1 cellular context compared by ENCODE assay signal in the genomic region with DNA sequence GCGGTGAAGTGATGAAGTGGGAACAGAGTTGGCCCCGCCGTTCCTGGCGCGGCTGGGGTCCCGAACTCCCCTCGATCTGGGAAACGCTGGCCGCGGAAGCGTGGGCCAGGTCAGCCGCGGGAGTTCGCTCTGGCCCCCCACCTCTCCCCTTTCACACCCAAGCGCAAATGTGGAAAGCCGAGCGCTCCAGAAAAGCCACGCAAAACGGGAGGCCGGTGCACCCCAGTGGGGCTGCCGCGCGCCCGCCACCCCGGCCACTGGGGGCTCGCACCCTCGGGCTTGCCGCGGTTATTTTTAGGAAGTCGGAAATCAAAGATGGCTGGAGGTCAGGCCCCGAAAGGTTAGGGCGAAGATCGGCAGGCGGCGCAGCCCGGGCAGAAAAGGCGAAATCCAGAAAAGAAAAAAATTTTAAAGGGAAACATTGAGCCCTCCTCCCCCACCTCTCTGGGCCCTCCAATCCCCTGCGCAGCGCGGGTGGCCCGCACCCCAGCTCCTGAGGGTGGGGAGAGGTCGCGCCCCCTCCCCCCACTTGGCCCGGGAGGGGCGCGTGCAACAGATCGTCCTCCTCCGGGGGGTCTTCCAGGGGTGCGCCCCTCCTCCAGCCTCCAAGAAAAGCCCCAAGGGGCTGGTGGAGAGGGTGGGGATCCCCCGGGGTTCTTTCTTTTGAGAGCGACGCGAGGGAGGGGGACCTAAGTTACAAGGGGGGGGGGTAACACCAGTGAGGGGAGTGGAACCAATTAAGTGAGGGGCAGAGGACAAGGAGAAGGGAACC.
TF ChIP-seq lines count a peak whose summit lies in the region.

No MANE protein-coding gene starts in this region.

TF ChIP-seq in WTC11, 78 proteins besides CTCF, POLR2A, EP300 and RAD21 (continued from another document):
- TF ChIP-seq, protein P1, sequence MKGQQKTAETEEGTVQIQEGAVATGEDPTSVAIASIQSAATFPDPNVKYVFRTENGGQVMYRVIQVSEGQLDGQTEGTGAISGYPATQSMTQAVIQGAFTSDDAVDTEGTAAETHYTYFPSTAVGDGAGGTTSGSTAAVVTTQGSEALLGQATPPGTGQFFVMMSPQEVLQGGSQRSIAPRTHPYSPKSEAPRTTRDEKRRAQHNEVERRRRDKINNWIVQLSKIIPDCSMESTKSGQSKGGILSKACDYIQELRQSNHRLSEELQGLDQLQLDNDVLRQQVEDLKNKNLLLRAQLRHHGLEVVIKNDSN (CRISPR knock-in tag; IDR thresholded peaks at IDR 0.05) = 0 out of 2 replicates have a peak, but pooled peaks have one; percentile 28
- TF ChIP-seq TEAD4 (CRISPR knock-in tag; IDR thresholded peaks at IDR 0.05) = 0 out of 2 replicates have a peak, but pooled peaks have one; percentile 35
- TF ChIP-seq, protein P2, sequence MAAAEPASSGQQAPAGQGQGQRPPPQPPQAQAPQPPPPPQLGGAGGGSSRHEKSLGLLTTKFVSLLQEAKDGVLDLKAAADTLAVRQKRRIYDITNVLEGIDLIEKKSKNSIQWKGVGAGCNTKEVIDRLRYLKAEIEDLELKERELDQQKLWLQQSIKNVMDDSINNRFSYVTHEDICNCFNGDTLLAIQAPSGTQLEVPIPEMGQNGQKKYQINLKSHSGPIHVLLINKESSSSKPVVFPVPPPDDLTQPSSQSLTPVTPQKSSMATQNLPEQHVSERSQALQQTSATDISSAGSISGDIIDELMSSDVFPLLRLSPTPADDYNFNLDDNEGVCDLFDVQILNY (CRISPR knock-in tag; IDR thresholded peaks at IDR 0.05) = peak; percentile 26; the same call in 1 of the 2 replicates
- TF ChIP-seq, protein P3, sequence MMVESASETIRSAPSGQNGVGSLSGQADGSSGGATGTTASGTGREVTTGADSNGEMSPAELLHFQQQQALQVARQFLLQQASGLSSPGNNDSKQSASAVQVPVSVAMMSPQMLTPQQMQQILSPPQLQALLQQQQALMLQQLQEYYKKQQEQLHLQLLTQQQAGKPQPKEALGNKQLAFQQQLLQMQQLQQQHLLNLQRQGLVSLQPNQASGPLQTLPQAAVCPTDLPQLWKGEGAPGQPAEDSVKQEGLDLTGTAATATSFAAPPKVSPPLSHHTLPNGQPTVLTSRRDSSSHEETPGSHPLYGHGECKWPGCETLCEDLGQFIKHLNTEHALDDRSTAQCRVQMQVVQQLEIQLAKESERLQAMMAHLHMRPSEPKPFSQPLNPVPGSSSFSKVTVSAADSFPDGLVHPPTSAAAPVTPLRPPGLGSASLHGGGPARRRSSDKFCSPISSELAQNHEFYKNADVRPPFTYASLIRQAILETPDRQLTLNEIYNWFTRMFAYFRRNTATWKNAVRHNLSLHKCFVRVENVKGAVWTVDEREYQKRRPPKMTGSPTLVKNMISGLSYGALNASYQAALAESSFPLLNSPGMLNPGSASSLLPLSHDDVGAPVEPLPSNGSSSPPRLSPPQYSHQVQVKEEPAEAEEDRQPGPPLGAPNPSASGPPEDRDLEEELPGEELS (CRISPR knock-in tag; IDR thresholded peaks at IDR 0.05) = 0 out of 2 replicates have a peak, but pooled peaks have one; percentile 2
- TF ChIP-seq JUN (CRISPR knock-in tag; IDR thresholded peaks at IDR 0.05) = peak; percentile 63; the same call in 1 of the 2 replicates
- TF ChIP-seq ZNF423 (CRISPR knock-in tag; IDR thresholded peaks at IDR 0.05) = peak; percentile 95
